Comparison of ENCODE assay signal across 18 cellular contexts in the genomic region with DNA sequence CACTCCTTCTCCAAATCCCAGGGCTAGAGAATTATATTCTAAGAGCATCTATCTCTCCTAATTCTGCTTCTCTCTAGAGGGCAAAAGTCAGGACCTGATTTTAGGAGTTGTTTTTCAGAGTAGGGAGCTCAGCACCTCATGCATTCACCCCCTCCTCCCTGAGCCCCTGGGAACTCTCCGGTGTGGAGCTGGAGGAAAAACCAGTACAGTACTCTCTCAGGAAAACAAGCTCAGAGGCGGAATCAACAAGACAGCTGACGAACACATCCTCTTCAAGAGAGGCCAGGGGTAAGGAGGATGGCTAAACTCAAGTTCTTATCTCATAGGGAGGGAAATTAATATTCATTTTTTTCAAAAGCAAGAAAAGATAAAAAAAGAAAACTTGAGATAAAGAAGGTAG.
DNase-seq lines count a peak whose midpoint lies in the region; FAIRE-seq and TF ChIP-seq lines count a peak whose summit lies in the region.
"Had no signal": no experiment of that assay in that cellular context is flagged by ENCODE, and none has a peak within 500 bp of the region (broad histone marks: within the 10 kb centered on the region; RNA-seq: fewer than 3 reads in every experiment).

No MANE protein-coding gene starts in this region.

- no peak overlapping the region for H3K14ac ChIP-seq in H1 (ENCODE audit: insufficient read length)

- H3K79me2 ChIP-seq in H1 (ENCODE audit: control insufficient read depth in 1 of 2, insufficient read depth in 2 of 2, low read length in 2 of 2) = no peaks in the 10 kb centered on the region

- H3K27me3 Mint-ChIP-seq in osteocyte (ENCODE audit: unreplicated experiment) = peaks cover 27% of the 10 kb centered on the region
- peaks cover 8% of the 10 kb centered on the region for H3K27me3 Mint-ChIP-seq in activated CD4-positive, alpha-beta T cell treated with anti-CD3 and anti-CD28 coated beads, Interleukin-2, amount 10 ng/mL, durations not matched to agents 24 days and 14 days

- TF ChIP-seq EP300 in H1 (IDR thresholded peaks at IDR 0.05; ENCODE audit: borderline replicate concordance in 1 of 2, low read depth in 2 of 2, low read length in 2 of 2) = no peak

- no peak overlapping the region for H3K56ac ChIP-seq in H1 (replicated peaks; ENCODE audit: insufficient read length, low read depth, low read length)

- TF ChIP-seq CTCF in H1 (IDR thresholded peaks at IDR 0.05; ENCODE audit: control extremely low read depth in 1 of 3, insufficient read depth in 1 of 3, low read depth in 1 of 3, low read length in 3 of 3) (no peak), osteocyte (IDR thresholded peaks at IDR 0.05) (no peak), BE2C (IDR thresholded peaks at IDR 0.05; ENCODE audit: low read depth, low read length) (no peak)

- H3K4me3 ChIP-seq in H7 (ENCODE audit: insufficient read depth, low read depth, low read length) (no peak overlapping the region), H1 (ENCODE audit: extremely low read depth in 1 of 4, insufficient read depth in 2 of 4, low read depth in 3 of 4, low read length in 4 of 4) (no peak overlapping the region; a peak in 1 of 8 replicates), BE2C (ENCODE audit: low read depth, low read length) (no peak overlapping the region)
- H3K4me3 ChIP-seq: GM12878, GM23248 had no signal

- H3K23ac ChIP-seq in H1 (ENCODE audit: insufficient read length) = no peak overlapping the region

- H3K27ac Mint-ChIP-seq in osteocyte (ENCODE audit: unreplicated experiment) = no peak overlapping the region
- no peak overlapping the region for H3K27ac Mint-ChIP-seq in activated CD4-positive, alpha-beta T cell treated with anti-CD3 and anti-CD28 coated beads, Interleukin-2, amount 10 ng/mL, durations not matched to agents 24 days and 14 days
- H3K27ac Mint-ChIP-seq: B cell; CD4-positive, CD25-positive, alpha-beta regulatory T cell; CD8-positive, alpha-beta memory T cell had no signal

- H3K4me1 ChIP-seq in H1 (replicated peaks in 1 of 4; ENCODE audit: control insufficient read depth in 3 of 4, insufficient read depth in 4 of 4, low read length in 3 of 4) (peaks cover 3 to 21% (median 14%) of the 10 kb centered on the region in 4 experiments), BE2C (no peaks in the 10 kb centered on the region)

- H2BK20ac ChIP-seq in H1 (ENCODE audit: low read length) = peak overlapping the region; percentile 55; the same call in 1 of the 2 replicates

- no peaks in the 10 kb centered on the region for H3K79me1 ChIP-seq in H1 (ENCODE audit: low read depth, low read length)

- H3K18ac ChIP-seq in H1 (ENCODE audit: extremely low read depth, low read length) = peak overlapping the region; percentile 36; the same call in 1 of the 2 replicates

- H3K27me3 ChIP-seq in H7 (ENCODE audit: control insufficient read depth, insufficient read depth, low read length) (no peaks in the 10 kb centered on the region), H1 (replicated peaks in 1 of 4; ENCODE audit: control insufficient read depth in 3 of 4, extremely low read depth in 1 of 4, insufficient read depth in 3 of 4, low read length in 3 of 4) (peaks cover 0 to 2% (median 0%) of the 10 kb centered on the region in 4 experiments; a peak in 3 of 7 replicates), BE2C (no peaks in the 10 kb centered on the region)

- H2AFZ ChIP-seq in H1 (ENCODE audit: low read length) = no peak overlapping the region
- H2AFZ ChIP-seq: GM23248 had no signal

- H3K27ac ChIP-seq in H1 (ENCODE audit: low read depth, low read length) = no peak overlapping the region
- H3K27ac ChIP-seq: GM23248 had no signal

- no peak for TF ChIP-seq RAD21 in H1 (IDR thresholded peaks at IDR 0.05 in 1 of 2, conservative IDR thresholded peaks at IDR 0.05 in 1 of 2; ENCODE audit: low read depth in 2 of 2, low read length in 2 of 2)

- no peak overlapping the region for H4K8ac ChIP-seq in H1 (ENCODE audit: extremely low read depth, insufficient read depth, low read length)

- no peak overlapping the region for H3K9ac ChIP-seq in H1 (replicated peaks in 1 of 4; ENCODE audit: extremely low read depth in 1 of 4, low read depth in 3 of 4, low read length in 3 of 4)
- H3K9ac ChIP-seq: GM23248 had no signal

- H3K36me3 Mint-ChIP-seq in osteocyte (ENCODE audit: unreplicated experiment) = peaks cover 3% of the 10 kb centered on the region
- no peaks in the 10 kb centered on the region for H3K36me3 Mint-ChIP-seq in activated CD4-positive, alpha-beta T cell treated with anti-CD3 and anti-CD28 coated beads, Interleukin-2, amount 10 ng/mL, durations not matched to agents 24 days and 14 days (ENCODE audit: low read depth)
- H3K36me3 Mint-ChIP-seq: CD4-positive, CD25-positive, alpha-beta regulatory T cell had no signal

- H2AK5ac ChIP-seq in H1 (ENCODE audit: low read depth, low read length) = no peak overlapping the region

- H2BK5ac ChIP-seq in H1 (ENCODE audit: low read depth, low read length) = no peak overlapping the region

- no peak overlapping the region; a peak in 1 of 4 replicates for H3K4me2 ChIP-seq in H1 (ENCODE audit: insufficient read depth in 1 of 2, low read depth in 2 of 2, low read length in 2 of 2)

- CTCF ChIA-PET in H1 (lab: Charles Lee; ENCODE audit: partially characterized antibody) = interaction anchor here (0.7 to 1.4 kb wide), 7 partner anchors 9 to 149 kb away, joined by 3 to 4 read pairs (median 3); no protein-coding TSS in a partner anchor

- H2BK120ac ChIP-seq in H1 (replicated peaks; ENCODE audit: low read depth, low read length) = no peak overlapping the region

- DNase-seq in H7 (peak; percentile 49), H1 (ENCODE audit: low read depth in 1 of 2, low spot score in 2 of 2) (no peak), osteocyte (ENCODE audit: extremely low spot score, unreplicated experiment) (peak; percentile 17), NCI-H2107 treated with DMSO at 0.1 percent for 48 hours (lab: John Stamatoyannopoulos, UW; ENCODE audit: unreplicated experiment) (no peak), BE2C (no peak)
- no peak for DNase-seq in activated CD4-positive, alpha-beta T cell treated with anti-CD3 and anti-CD28 coated beads, Interleukin-2, amount 10 ng/mL, durations not matched to agents 24 days and 14 days
- DNase-seq: C1 segment of cervical spinal cord; CD4-positive, CD25-positive, alpha-beta regulatory T cell; CD8-positive, alpha-beta memory T cell; COR-L47; DMS 273 treated with DMSO at 0.1 percent for 48 hours; DMS53; DND-41; EL; GM23248; H9 had no signal

- intact Hi-C loops in activated CD4-positive, alpha-beta T cell treated with anti-CD3 and anti-CD28 coated beads, Interleukin-2, amount 10 ng/mL, durations not matched to agents 24 days and 14 days (cut with micrococcal nuclease) = no loop called here

- H2BK12ac ChIP-seq in H1 (ENCODE audit: low read depth, low read length) = no peak overlapping the region

- H4K20me1 ChIP-seq in H1 (replicated peaks in 1 of 2; ENCODE audit: control insufficient read depth in 1 of 2, insufficient read depth in 2 of 2, low read length in 2 of 2) = no peaks in the 10 kb centered on the region

- TF ChIP-seq POLR2A in H1 (IDR thresholded peaks at IDR 0.05; ENCODE audit: control extremely low read depth in 1 of 2, low read depth in 2 of 2, low read length in 2 of 2) = no peak

- no peak overlapping the region for H2BK15ac ChIP-seq in H1 (ENCODE audit: low read length)

- H3K23me2 ChIP-seq in H1 (ENCODE audit: low read depth, low read length) = no peaks in the 10 kb centered on the region

- H3K4me3 Mint-ChIP-seq in osteocyte (ENCODE audit: unreplicated experiment) = no peak overlapping the region
- no peak overlapping the region for H3K4me3 Mint-ChIP-seq in activated CD4-positive, alpha-beta T cell treated with anti-CD3 and anti-CD28 coated beads, Interleukin-2, amount 10 ng/mL, durations not matched to agents 24 days and 14 days
- H3K4me3 Mint-ChIP-seq: B cell; CD4-positive, CD25-positive, alpha-beta regulatory T cell; CD8-positive, alpha-beta memory T cell had no signal

- no peak overlapping the region for H3K4ac ChIP-seq in H1 (replicated peaks; ENCODE audit: insufficient read length, low read depth, low read length)

- no peak for FAIRE-seq in H1 (lab: Jason Lieb, UNC)
- FAIRE-seq: GM12878 had no signal

- H3K36me3 ChIP-seq in H7 (replicated peaks; ENCODE audit: control insufficient read depth, insufficient read depth, low read length) (no peaks in the 10 kb centered on the region), H1 (ENCODE audit: control insufficient read depth in 2 of 4, insufficient read depth in 4 of 4, low read length in 3 of 4) (no peaks in the 10 kb centered on the region), BE2C (no peaks in the 10 kb centered on the region)

- POLR2A ChIA-PET in H1 (lab: Charles Lee; ENCODE audit: partially characterized antibody) = interaction anchor here (0.9 to 1.4 kb wide), 2 partner anchors 9 to 20 kb away, joined by 3 to 4 read pairs; no protein-coding TSS in a partner anchor

- no peak overlapping the region for H4K91ac ChIP-seq in H1 (replicated peaks; ENCODE audit: insufficient read length, low read length)

- H3K4me1 Mint-ChIP-seq in osteocyte (ENCODE audit: unreplicated experiment) = no peaks in the 10 kb centered on the region
- H3K4me1 Mint-ChIP-seq in activated CD4-positive, alpha-beta T cell treated with anti-CD3 and anti-CD28 coated beads, Interleukin-2, amount 10 ng/mL, durations not matched to agents 24 days and 14 days = no peaks in the 10 kb centered on the region
- H3K4me1 Mint-ChIP-seq: B cell; CD4-positive, CD25-positive, alpha-beta regulatory T cell; CD8-positive, alpha-beta memory T cell had no signal

- H3K9me3 ChIP-seq in H1 (ENCODE audit: insufficient read depth in 2 of 2, low read depth in 1 of 2, low read length in 1 of 2) (peaks cover 0 to 3% of the 10 kb centered on the region in 2 experiments; a peak in 1 of 4 replicates), BE2C (no peaks in the 10 kb centered on the region)

- no peak overlapping the region for H4K5ac ChIP-seq in H1 (ENCODE audit: insufficient read length, low read depth, low read length)

- WGBS in H1 (ENCODE audit: extremely low coverage in 1 of 2, insufficient coverage in 1 of 2, insufficient read length in 1 of 2, insufficient replicate concordance in 2 of 2, low coverage in 1 of 2, low lambda C conversion rate in 2 of 2, missing lambda C conversion rate in 1 of 2), 2 experiments = 74% methylated on average over 3 of the region's 3 CpGs; no CpG with 5 or more reads in 1 of the 2 experiments

- H3K9me3 Mint-ChIP-seq in osteocyte (ENCODE audit: unreplicated experiment) = peaks cover 5% of the 10 kb centered on the region
- H3K9me3 Mint-ChIP-seq in activated CD4-positive, alpha-beta T cell treated with anti-CD3 and anti-CD28 coated beads, Interleukin-2, amount 10 ng/mL, durations not matched to agents 24 days and 14 days = no peaks in the 10 kb centered on the region

TF ChIP-seq in H1, 55 proteins besides CTCF, POLR2A, EP300 and RAD21:
- TF ChIP-seq CBX5 (IDR thresholded peaks at IDR 0.05; ENCODE audit: low read depth, low read length) (no peak), SP1 (IDR thresholded peaks at IDR 0.05; ENCODE audit: low read depth, low read length) (peak; percentile 72)
TF ChIP-seq in H1: peak in this region for 1.

Comparison
In these comparisons a context has a peak if more than half of its experiments do, and no peak if none do; other contexts are left out.
1. DNase-seq: peak in H7 (single experiment) and osteocyte (single experiment); none in H1 (0 of 2), NCI-H2107 treated with DMSO at 0.1 percent for 48 hours (single experiment), activated CD4-positive, alpha-beta T cell treated with anti-CD3 and anti-CD28 coated beads, Interleukin-2, amount 10 ng/mL, durations not matched to agents 24 days and 14 days (single experiment) and BE2C (single experiment).